In genomic region chr12:55908726-55909512, GRCh38 we compare ENCODE assay signal across 1 cellular context.
TF ChIP-seq lines count a peak whose summit lies in the region.

No MANE protein-coding gene starts in this region.

TF ChIP-seq in HepG2, 621 proteins besides CTCF, POLR2A, EP300 and RAD21 (continued from another document and continues in another):
- TF ChIP-seq KIAA2018 (CRISPR knock-in tag; IDR thresholded peaks at IDR 0.05; ENCODE audit: borderline replicate concordance) (no peak), SALL1 (CRISPR knock-in tag; IDR thresholded peaks at IDR 0.05) (no peak; the same call in 1 of the 2 replicates), KDM5B (CRISPR knock-in tag; IDR thresholded peaks at IDR 0.05; ENCODE audit: borderline replicate concordance) (no peak), ZNF382 (CRISPR knock-in tag; IDR thresholded peaks at IDR 0.05; ENCODE audit: borderline replicate concordance) (no peak), ZNF546 (CRISPR knock-in tag; conservative IDR thresholded peaks at IDR 0.05) (no peak), ZC3H4 (CRISPR knock-in tag; IDR thresholded peaks at IDR 0.05; ENCODE audit: borderline replicate concordance) (no peak), ZNF569 (CRISPR knock-in tag; IDR thresholded peaks at IDR 0.05; ENCODE audit: borderline replicate concordance) (no peak), ZNF276 (CRISPR knock-in tag; IDR thresholded peaks at IDR 0.05; ENCODE audit: low read depth) (no peak), MIER3 (CRISPR knock-in tag; IDR thresholded peaks at IDR 0.05; ENCODE audit: borderline replicate concordance) (no peak), ZNF260 (CRISPR knock-in tag; IDR thresholded peaks at IDR 0.05; ENCODE audit: borderline replicate concordance, low read depth) (no peak), RFX1 (IDR thresholded peaks at IDR 0.05) (no peak), ZNF7 (CRISPR knock-in tag; IDR thresholded peaks at IDR 0.05) (peak; percentile 45; the same call in 1 of the 2 replicates), MTF2 (CRISPR knock-in tag; IDR thresholded peaks at IDR 0.05; ENCODE audit: borderline replicate concordance) (no peak), ISL2 (CRISPR knock-in tag; IDR thresholded peaks at IDR 0.05) (peak; percentile 40), ZFP1 (CRISPR knock-in tag; IDR thresholded peaks at IDR 0.05) (0 out of 2 replicates have a peak, but pooled peaks have one; percentile 19), TFAP4 (IDR thresholded peaks at IDR 0.05; ENCODE audit: borderline replicate concordance, low read depth) (0 out of 2 replicates have a peak, but pooled peaks have one; percentile 55), NFYC (CRISPR knock-in tag; IDR thresholded peaks at IDR 0.05) (0 out of 2 replicates have a peak, but pooled peaks have one; percentile 4), MATR3 (CRISPR knock-in tag; IDR thresholded peaks at IDR 0.05) (no peak), SP1 (IDR thresholded peaks at IDR 0.05) (no peak), SP1 (CRISPR knock-in tag; IDR thresholded peaks at IDR 0.05) (no peak), RARG (CRISPR knock-in tag; IDR thresholded peaks at IDR 0.05; ENCODE audit: low read depth) (no peak), CC2D1A (CRISPR knock-in tag; IDR thresholded peaks at IDR 0.05) (no peak), ZNF263 (CRISPR knock-in tag; IDR thresholded peaks at IDR 0.05) (peak; percentile 85), CREM (IDR thresholded peaks at IDR 0.05) (peak; percentile 40; the same call in 1 of the 2 replicates), CREM (CRISPR knock-in tag; IDR thresholded peaks at IDR 0.05) (no peak), ZNF275 (CRISPR knock-in tag; IDR thresholded peaks at IDR 0.05; ENCODE audit: borderline replicate concordance) (no peak), ETV5 (CRISPR knock-in tag; IDR thresholded peaks at IDR 0.05; ENCODE audit: borderline replicate concordance) (no peak), IRX3 (CRISPR knock-in tag; IDR thresholded peaks at IDR 0.05; ENCODE audit: borderline replicate concordance, low read depth) (no peak), DPF2 (CRISPR knock-in tag; IDR thresholded peaks at IDR 0.05; ENCODE audit: borderline replicate concordance, low read depth) (no peak), MXI1 (IDR thresholded peaks at IDR 0.05; ENCODE audit: borderline replicate concordance, low read depth, low read length) (no peak), SCMH1 (CRISPR knock-in tag; IDR thresholded peaks at IDR 0.05; ENCODE audit: borderline replicate concordance) (no peak), ZNF207 (IDR thresholded peaks at IDR 0.05; ENCODE audit: borderline replicate concordance) (no peak)
- TF ChIP-seq, protein P1, sequence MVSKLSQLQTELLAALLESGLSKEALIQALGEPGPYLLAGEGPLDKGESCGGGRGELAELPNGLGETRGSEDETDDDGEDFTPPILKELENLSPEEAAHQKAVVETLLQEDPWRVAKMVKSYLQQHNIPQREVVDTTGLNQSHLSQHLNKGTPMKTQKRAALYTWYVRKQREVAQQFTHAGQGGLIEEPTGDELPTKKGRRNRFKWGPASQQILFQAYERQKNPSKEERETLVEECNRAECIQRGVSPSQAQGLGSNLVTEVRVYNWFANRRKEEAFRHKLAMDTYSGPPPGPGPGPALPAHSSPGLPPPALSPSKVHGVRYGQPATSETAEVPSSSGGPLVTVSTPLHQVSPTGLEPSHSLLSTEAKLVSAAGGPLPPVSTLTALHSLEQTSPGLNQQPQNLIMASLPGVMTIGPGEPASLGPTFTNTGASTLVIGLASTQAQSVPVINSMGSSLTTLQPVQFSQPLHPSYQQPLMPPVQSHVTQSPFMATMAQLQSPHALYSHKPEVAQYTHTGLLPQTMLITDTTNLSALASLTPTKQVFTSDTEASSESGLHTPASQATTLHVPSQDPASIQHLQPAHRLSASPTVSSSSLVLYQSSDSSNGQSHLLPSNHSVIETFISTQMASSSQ (IDR thresholded peaks at IDR 0.05; ENCODE audit: low read depth), result no peak
- TF ChIP-seq, protein P1 (CRISPR knock-in tag; IDR thresholded peaks at IDR 0.05; ENCODE audit: borderline replicate concordance), result no peak
- TF ChIP-seq, protein P2, sequence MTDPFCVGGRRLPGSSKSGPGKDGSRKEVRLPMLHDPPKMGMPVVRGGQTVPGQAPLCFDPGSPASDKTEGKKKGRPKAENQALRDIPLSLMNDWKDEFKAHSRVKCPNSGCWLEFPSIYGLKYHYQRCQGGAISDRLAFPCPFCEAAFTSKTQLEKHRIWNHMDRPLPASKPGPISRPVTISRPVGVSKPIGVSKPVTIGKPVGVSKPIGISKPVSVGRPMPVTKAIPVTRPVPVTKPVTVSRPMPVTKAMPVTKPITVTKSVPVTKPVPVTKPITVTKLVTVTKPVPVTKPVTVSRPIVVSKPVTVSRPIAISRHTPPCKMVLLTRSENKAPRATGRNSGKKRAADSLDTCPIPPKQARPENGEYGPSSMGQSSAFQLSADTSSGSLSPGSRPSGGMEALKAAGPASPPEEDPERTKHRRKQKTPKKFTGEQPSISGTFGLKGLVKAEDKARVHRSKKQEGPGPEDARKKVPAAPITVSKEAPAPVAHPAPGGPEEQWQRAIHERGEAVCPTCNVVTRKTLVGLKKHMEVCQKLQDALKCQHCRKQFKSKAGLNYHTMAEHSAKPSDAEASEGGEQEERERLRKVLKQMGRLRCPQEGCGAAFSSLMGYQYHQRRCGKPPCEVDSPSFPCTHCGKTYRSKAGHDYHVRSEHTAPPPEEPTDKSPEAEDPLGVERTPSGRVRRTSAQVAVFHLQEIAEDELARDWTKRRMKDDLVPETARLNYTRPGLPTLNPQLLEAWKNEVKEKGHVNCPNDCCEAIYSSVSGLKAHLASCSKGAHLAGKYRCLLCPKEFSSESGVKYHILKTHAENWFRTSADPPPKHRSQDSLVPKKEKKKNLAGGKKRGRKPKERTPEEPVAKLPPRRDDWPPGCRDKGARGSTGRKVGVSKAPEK (CRISPR knock-in tag; IDR thresholded peaks at IDR 0.05; ENCODE audit: borderline replicate concordance), result no peak
- TF ChIP-seq, protein P3, sequence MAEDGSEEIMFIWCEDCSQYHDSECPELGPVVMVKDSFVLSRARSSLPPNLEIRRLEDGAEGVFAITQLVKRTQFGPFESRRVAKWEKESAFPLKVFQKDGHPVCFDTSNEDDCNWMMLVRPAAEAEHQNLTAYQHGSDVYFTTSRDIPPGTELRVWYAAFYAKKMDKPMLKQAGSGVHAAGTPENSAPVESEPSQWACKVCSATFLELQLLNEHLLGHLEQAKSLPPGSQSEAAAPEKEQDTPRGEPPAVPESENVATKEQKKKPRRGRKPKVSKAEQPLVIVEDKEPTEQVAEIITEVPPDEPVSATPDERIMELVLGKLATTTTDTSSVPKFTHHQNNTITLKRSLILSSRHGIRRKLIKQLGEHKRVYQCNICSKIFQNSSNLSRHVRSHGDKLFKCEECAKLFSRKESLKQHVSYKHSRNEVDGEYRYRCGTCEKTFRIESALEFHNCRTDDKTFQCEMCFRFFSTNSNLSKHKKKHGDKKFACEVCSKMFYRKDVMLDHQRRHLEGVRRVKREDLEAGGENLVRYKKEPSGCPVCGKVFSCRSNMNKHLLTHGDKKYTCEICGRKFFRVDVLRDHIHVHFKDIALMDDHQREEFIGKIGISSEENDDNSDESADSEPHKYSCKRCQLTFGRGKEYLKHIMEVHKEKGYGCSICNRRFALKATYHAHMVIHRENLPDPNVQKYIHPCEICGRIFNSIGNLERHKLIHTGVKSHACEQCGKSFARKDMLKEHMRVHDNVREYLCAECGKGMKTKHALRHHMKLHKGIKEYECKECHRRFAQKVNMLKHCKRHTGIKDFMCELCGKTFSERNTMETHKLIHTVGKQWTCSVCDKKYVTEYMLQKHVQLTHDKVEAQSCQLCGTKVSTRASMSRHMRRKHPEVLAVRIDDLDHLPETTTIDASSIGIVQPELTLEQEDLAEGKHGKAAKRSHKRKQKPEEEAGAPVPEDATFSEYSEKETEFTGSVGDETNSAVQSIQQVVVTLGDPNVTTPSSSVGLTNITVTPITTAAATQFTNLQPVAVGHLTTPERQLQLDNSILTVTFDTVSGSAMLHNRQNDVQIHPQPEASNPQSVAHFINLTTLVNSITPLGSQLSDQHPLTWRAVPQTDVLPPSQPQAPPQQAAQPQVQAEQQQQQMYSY (CRISPR knock-in tag; IDR thresholded peaks at IDR 0.05), result no peak
